15 cellular contexts compared by ENCODE assay signal in the genomic region with DNA sequence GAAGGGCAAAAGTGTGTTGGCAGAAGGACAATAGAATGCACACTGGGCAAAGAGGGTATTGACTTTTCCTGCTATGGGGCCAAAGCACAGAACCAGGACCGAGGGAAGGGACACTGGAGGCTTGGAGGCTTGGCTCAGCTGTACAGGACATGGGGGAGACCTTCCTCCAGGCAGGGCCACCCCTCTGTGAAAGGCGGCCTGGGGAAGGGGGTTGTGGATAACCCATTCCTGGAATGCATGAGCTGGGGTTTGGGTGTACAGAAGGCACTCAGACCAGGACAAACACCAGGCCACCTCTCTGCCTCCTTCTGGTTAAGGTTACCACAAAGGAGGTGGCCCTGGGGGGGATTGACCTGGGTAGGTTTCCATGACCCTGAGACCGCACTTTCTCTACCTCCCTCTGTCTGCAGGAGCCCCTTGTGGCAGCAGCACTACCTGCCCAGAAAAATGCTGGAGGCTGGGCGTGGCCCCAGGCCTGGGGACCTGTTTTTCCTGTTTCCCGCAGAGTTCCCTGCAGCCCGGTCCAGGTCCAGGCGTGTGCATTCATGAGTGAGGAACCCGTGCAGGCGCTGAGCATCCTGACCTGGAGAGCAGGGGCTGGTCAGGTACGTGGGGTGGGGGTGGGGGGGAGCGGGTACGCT. TPM values are rescaled to one million over a fixed set of nuclear protein-coding genes. Genes with fewer than 3 reads are reported as not detected.
A peak's percentile ranks its signal among the peaks of the same experiment; 100 is the strongest.
DNase-seq lines count a peak whose midpoint lies in the region; ATAC-seq and TF ChIP-seq lines count a peak whose summit lies in the region.
"Had no signal": no experiment of that assay in that cellular context is flagged by ENCODE, and none has a peak within 500 bp of the region (broad histone marks: within the 10 kb centered on the region; RNA-seq: fewer than 3 reads in every experiment).

No MANE protein-coding gene starts in this region.

- CTCF ChIA-PET in WTC11 (lab: Charles Lee): interaction anchor here (0.7 to 2.5 kb wide), 4 partner anchors 9 to 75 kb away, joined by 3 to 13 read pairs (median 4); no protein-coding TSS in a partner anchor

- H3K27ac Mint-ChIP-seq in WTC11: no peak overlapping the region
- H3K27ac Mint-ChIP-seq in stimulated activated naive CD8-positive, alpha-beta T cell treated with anti-CD3 and anti-CD28 coated beads, Interleukin-15, amount 100 ng/mL, for 72 hours: no peak overlapping the region
- H3K27ac Mint-ChIP-seq: activated T-cell treated with anti-CD3 and anti-CD28 coated beads, Interleukin-2, amount 50 U/mL, for 24 hours; HFFc6; T-helper 1 cell treated with Interleukin-12 subunit alpha and Interleukin-12 subunit beta and Interleukin-4 antibody, amounts not matched to agents 30 μg/mL and 1 μg/mL, for 36 hours had no signal

- no peak overlapping the region for H3K4me3 Mint-ChIP-seq in WTC11
- no peak overlapping the region for H3K4me3 Mint-ChIP-seq in stimulated activated naive CD8-positive, alpha-beta T cell treated with anti-CD3 and anti-CD28 coated beads, Interleukin-15, amount 100 ng/mL, for 72 hours
- H3K4me3 Mint-ChIP-seq: activated T-cell treated with anti-CD3 and anti-CD28 coated beads, Interleukin-2, amount 50 U/mL, for 24 hours; HFFc6; naive thymus-derived CD4-positive, alpha-beta T cell; T-helper 1 cell treated with Interleukin-12 subunit alpha and Interleukin-12 subunit beta and Interleukin-4 antibody, amounts not matched to agents 30 μg/mL and 1 μg/mL, for 36 hours had no signal

- no peak for TF ChIP-seq CTCF in WTC11 (IDR thresholded peaks at IDR 0.05)
- no peak for TF ChIP-seq CTCF in left lung (IDR thresholded peaks at IDR 0.05)
- TF ChIP-seq CTCF in upper lobe of right lung (IDR thresholded peaks at IDR 0.05): peak; percentile 26

- H3K9me3 ChIP-seq in left lung (no peaks in the 10 kb centered on the region), upper lobe of right lung (no peaks in the 10 kb centered on the region)
- H3K9me3 ChIP-seq: A549 had no signal

- intact Hi-C loops in left lung (cut with DNase I): no loop called here
- intact Hi-C loops in upper lobe of right lung (cut with DNase I): no loop called here

- POLR2A ChIA-PET in WTC11 (lab: Charles Lee): no interaction called here

- no peaks in the 10 kb centered on the region for H3K36me3 Mint-ChIP-seq in WTC11
- H3K36me3 Mint-ChIP-seq: naive thymus-derived CD4-positive, alpha-beta T cell had no signal

- DNase-seq in NCI-H345 (lab: John Stamatoyannopoulos, UW) (peak; percentile 11), NCI-H345 treated with DMSO at 0.1 percent for 48 hours (lab: John Stamatoyannopoulos, UW; ENCODE audit: unreplicated experiment) (no peak), WTC11 (ENCODE audit: low spot score) (peak; percentile 85), left lung (peak; percentile 61 to 82), upper lobe of right lung (peak; percentile 89)
- no peak for DNase-seq in stimulated activated naive CD8-positive, alpha-beta T cell treated with anti-CD3 and anti-CD28 coated beads, Interleukin-15, amount 100 ng/mL, for 72 hours
- DNase-seq: activated T-cell treated with anti-CD3 and anti-CD28 coated beads, Interleukin-2, amount 50 U/mL, for 24 hours; HFFc6; NCI-H2227 treated with DMSO at 0.1 percent for 48 hours had no signal

- no peaks in the 10 kb centered on the region for H3K9me3 Mint-ChIP-seq in WTC11
- no peaks in the 10 kb centered on the region for H3K9me3 Mint-ChIP-seq in stimulated activated naive CD8-positive, alpha-beta T cell treated with anti-CD3 and anti-CD28 coated beads, Interleukin-15, amount 100 ng/mL, for 72 hours
- H3K9me3 Mint-ChIP-seq: activated T-cell treated with anti-CD3 and anti-CD28 coated beads, Interleukin-2, amount 50 U/mL, for 24 hours; HFFc6; T-helper 1 cell treated with Interleukin-12 subunit alpha and Interleukin-12 subunit beta and Interleukin-4 antibody, amounts not matched to agents 30 μg/mL and 1 μg/mL, for 36 hours had no signal

- peaks cover 27% of the 10 kb centered on the region for H3K4me1 Mint-ChIP-seq in WTC11
- H3K4me1 Mint-ChIP-seq in stimulated activated naive CD8-positive, alpha-beta T cell treated with anti-CD3 and anti-CD28 coated beads, Interleukin-15, amount 100 ng/mL, for 72 hours: peaks cover 6% of the 10 kb centered on the region

- peaks cover 6% of the 10 kb centered on the region for H3K27me3 Mint-ChIP-seq in WTC11 (ENCODE audit: low read depth)
- peaks cover 36% of the 10 kb centered on the region for H3K27me3 Mint-ChIP-seq in stimulated activated naive CD8-positive, alpha-beta T cell treated with anti-CD3 and anti-CD28 coated beads, Interleukin-15, amount 100 ng/mL, for 72 hours
- H3K27me3 Mint-ChIP-seq: activated T-cell treated with anti-CD3 and anti-CD28 coated beads, Interleukin-2, amount 50 U/mL, for 24 hours had no signal

- H3K27me3 ChIP-seq in left lung: no peaks in the 10 kb centered on the region
- no peaks in the 10 kb centered on the region for H3K27me3 ChIP-seq in upper lobe of right lung

- H3K27ac ChIP-seq in left lung: no peak overlapping the region
- no peak overlapping the region for H3K27ac ChIP-seq in upper lobe of right lung
- H3K27ac ChIP-seq: A549 had no signal

- ATAC-seq in WTC11 (peak; percentile 89), left lung (peak; percentile 91), upper lobe of right lung (peak; percentile 87), HG03354 (IDR thresholded peaks at IDR 0.05; ENCODE audit: poor library complexity, severe bottlenecking, unreplicated experiment) (no peak), GM18511 (IDR thresholded peaks at IDR 0.05; ENCODE audit: unreplicated experiment) (no peak)
- ATAC-seq in stimulated activated naive CD8-positive, alpha-beta T cell treated with anti-CD3 and anti-CD28 coated beads, Interleukin-15, amount 100 ng/mL, for 72 hours: no peak
- ATAC-seq: naive thymus-derived CD4-positive, alpha-beta T cell had no signal

- H3K4me3 ChIP-seq in left lung (no peak overlapping the region), upper lobe of right lung (no peak overlapping the region)
- H3K4me3 ChIP-seq: A549 had no signal

- peaks cover 0 to 10% of the 10 kb centered on the region in 2 donors for H3K36me3 ChIP-seq in left lung
- H3K36me3 ChIP-seq in upper lobe of right lung: no peaks in the 10 kb centered on the region

- peaks cover 0 to 15% of the 10 kb centered on the region in 2 donors for H3K4me1 ChIP-seq in left lung
- no peaks in the 10 kb centered on the region for H3K4me1 ChIP-seq in upper lobe of right lung
- H3K4me1 ChIP-seq: A549 had no signal

TF ChIP-seq in WTC11, 78 proteins besides CTCF, POLR2A, EP300 and RAD21:
- TF ChIP-seq, protein P1, sequence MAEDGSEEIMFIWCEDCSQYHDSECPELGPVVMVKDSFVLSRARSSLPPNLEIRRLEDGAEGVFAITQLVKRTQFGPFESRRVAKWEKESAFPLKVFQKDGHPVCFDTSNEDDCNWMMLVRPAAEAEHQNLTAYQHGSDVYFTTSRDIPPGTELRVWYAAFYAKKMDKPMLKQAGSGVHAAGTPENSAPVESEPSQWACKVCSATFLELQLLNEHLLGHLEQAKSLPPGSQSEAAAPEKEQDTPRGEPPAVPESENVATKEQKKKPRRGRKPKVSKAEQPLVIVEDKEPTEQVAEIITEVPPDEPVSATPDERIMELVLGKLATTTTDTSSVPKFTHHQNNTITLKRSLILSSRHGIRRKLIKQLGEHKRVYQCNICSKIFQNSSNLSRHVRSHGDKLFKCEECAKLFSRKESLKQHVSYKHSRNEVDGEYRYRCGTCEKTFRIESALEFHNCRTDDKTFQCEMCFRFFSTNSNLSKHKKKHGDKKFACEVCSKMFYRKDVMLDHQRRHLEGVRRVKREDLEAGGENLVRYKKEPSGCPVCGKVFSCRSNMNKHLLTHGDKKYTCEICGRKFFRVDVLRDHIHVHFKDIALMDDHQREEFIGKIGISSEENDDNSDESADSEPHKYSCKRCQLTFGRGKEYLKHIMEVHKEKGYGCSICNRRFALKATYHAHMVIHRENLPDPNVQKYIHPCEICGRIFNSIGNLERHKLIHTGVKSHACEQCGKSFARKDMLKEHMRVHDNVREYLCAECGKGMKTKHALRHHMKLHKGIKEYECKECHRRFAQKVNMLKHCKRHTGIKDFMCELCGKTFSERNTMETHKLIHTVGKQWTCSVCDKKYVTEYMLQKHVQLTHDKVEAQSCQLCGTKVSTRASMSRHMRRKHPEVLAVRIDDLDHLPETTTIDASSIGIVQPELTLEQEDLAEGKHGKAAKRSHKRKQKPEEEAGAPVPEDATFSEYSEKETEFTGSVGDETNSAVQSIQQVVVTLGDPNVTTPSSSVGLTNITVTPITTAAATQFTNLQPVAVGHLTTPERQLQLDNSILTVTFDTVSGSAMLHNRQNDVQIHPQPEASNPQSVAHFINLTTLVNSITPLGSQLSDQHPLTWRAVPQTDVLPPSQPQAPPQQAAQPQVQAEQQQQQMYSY (CRISPR knock-in tag; IDR thresholded peaks at IDR 0.05): 0 out of 2 replicates have a peak, but pooled peaks have one; percentile 10
- TF ChIP-seq IRF2 (CRISPR knock-in tag; IDR thresholded peaks at IDR 0.05; ENCODE audit: borderline replicate concordance, low read depth) (no peak), SMAD3 (CRISPR knock-in tag; IDR thresholded peaks at IDR 0.05; ENCODE audit: borderline replicate concordance) (no peak)

RNA-seq across cellular contexts. Expression of a gene that starts 9.6 kb away (rescaled TPM):
- total RNA-seq in WTC11 (2021): 0.94 to 1.2 TPM (median 1.2 TPM) in 3 replicates
- 10 to 100 TPM in 1 of 2 donors, 1 to 10 TPM in 1; 9.3 to 10.3 TPM for total RNA-seq in left lung
- total RNA-seq in upper lobe of right lung: 7.4 TPM

RNA-seq across cellular contexts. Expression of a gene that starts 44.4 kb away (rescaled TPM):
- total RNA-seq in WTC11 (2021) (0.11 to 0.16 TPM in 2 of 3 replicates, not detected in the other), left lung (1 to 10 TPM; 2.2 to 4.8 TPM), upper lobe of right lung (3.2 TPM)
- total RNA-seq: HT1080 had no signal

Comparison
In these comparisons a context has a peak if more than half of its experiments do, and no peak if none do; other contexts are left out.
1. DNase-seq: peak in NCI-H345 (single experiment), WTC11 (single experiment), left lung (2 of 2) and upper lobe of right lung (single experiment); none in NCI-H345 treated with DMSO at 0.1 percent for 48 hours (single experiment) and stimulated activated naive CD8-positive, alpha-beta T cell treated with anti-CD3 and anti-CD28 coated beads, Interleukin-15, amount 100 ng/mL, for 72 hours (0 of 2).
2. ATAC-seq: peak in WTC11 (single experiment), left lung (single experiment) and upper lobe of right lung (single experiment); none in HG03354 (single experiment), stimulated activated naive CD8-positive, alpha-beta T cell treated with anti-CD3 and anti-CD28 coated beads, Interleukin-15, amount 100 ng/mL, for 72 hours (single experiment) and GM18511 (single experiment).